ENCODE assay signal across 9 cellular contexts in the genomic region with DNA sequence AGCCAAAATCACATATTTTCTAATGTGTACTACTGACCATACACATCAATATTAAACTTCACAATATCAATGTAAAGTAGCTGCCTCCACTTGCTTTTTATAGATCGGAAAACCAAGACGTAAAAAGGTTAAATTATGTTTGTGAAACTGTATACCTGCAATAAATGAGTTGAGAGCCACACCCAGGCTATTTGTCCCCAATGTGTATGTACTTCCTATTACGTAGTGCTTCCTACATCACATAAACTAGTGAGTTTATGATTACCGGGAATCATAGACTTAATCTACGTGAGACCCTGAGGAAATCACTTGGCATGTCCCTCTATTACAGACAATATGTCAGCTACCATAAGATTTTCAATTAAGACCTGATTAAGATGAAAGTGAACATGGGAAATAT.
"Had no signal": no experiment of that assay in that cellular context is flagged by ENCODE, and none has a peak within 500 bp of the region (broad histone marks: within the 10 kb centered on the region; RNA-seq: fewer than 3 reads in every experiment).

No MANE protein-coding gene starts in this region.

- FAIRE-seq: HTR-8/SVneo, K562 had no signal

- DNase-seq: GOT3, H7, HFFc6, IMR-90, KG1 had no signal

- H3K4me1 ChIP-seq: HAP-1 had no signal

- H3K36me3 ChIP-seq: HAP-1 had no signal

- H3K4me3 ChIP-seq: HAP-1, K562 had no signal

- ATAC-seq: HCT116, K562 had no signal

- H3K9me3 ChIP-seq: HAP-1 had no signal

- H3K27ac Mint-ChIP-seq: HFFc6 had no signal

- H3K4me3 Mint-ChIP-seq: HFFc6 had no signal
